Comparison of ENCODE assay signal across 16 cellular contexts in genomic region chr14:65849558-65849957, GRCh38.
DNase-seq lines count a peak whose midpoint lies in the region; ATAC-seq lines count a peak whose summit lies in the region.
"Had no signal": no experiment of that assay in that cellular context is flagged by ENCODE, and none has a peak within 500 bp of the region (broad histone marks: within the 10 kb centered on the region; RNA-seq: fewer than 3 reads in every experiment).

No MANE protein-coding gene starts in this region.

- peak overlapping the region; percentile 48 for H3K27ac ChIP-seq in effector memory CD4-positive, alpha-beta T cell (ENCODE audit: insufficient read depth, low read length, poor library complexity, severe bottlenecking)
- H3K27ac ChIP-seq: 22Rv1, esophagus squamous epithelium, ovary, upper lobe of left lung had no signal

- no peaks in the 10 kb centered on the region for H3K9me3 ChIP-seq in effector memory CD4-positive, alpha-beta T cell (ENCODE audit: control insufficient read depth, low read length)
- H3K9me3 ChIP-seq: esophagus squamous epithelium, ovary, upper lobe of left lung had no signal

- peaks cover 65% of the 10 kb centered on the region for H3K4me1 ChIP-seq in effector memory CD4-positive, alpha-beta T cell (ENCODE audit: control insufficient read depth, insufficient read depth, low read length, poor library complexity, severe bottlenecking)
- H3K4me1 ChIP-seq: esophagus squamous epithelium, upper lobe of left lung had no signal

- ATAC-seq in GM18498 (IDR thresholded peaks at IDR 0.05; ENCODE audit: unreplicated experiment), result no peak

- DNase-seq in DMS 273 (lab: John Stamatoyannopoulos, UW; ENCODE audit: unreplicated experiment) (peak; percentile 31), DMS 273 treated with DMSO at 0.1 percent for 48 hours (lab: John Stamatoyannopoulos, UW) (no peak), DMS79 treated with DMSO at 0.1 percent for 48 hours (lab: John Stamatoyannopoulos, UW) (peak; percentile 80), NCI-H82 (lab: John Stamatoyannopoulos, UW) (peak; percentile 94), ureter (ENCODE audit: low spot score) (no peak), dedifferentiated amniotic fluid mesenchymal stem cell (ENCODE audit: extremely low spot score) (no peak)
- DNase-seq in effector memory CD4-positive, alpha-beta T cell, result no peak
- DNase-seq: esophagus squamous epithelium; Kasumi-1; mammary epithelial cell; ovary; stimulated activated CD4-positive, alpha-beta T cell treated with anti-CD3 and anti-CD28 coated beads, Interleukin-15, amount 100 ng/mL, for 24 hours; SW 1271; upper lobe of left lung had no signal

- H3K4me3 ChIP-seq in effector memory CD4-positive, alpha-beta T cell (ENCODE audit: insufficient read depth, low read depth, low read length, poor library complexity, severe bottlenecking), result no peak overlapping the region
- H3K4me3 ChIP-seq: esophagus squamous epithelium, ovary, upper lobe of left lung had no signal

- no peaks in the 10 kb centered on the region for H3K36me3 ChIP-seq in effector memory CD4-positive, alpha-beta T cell (ENCODE audit: control insufficient read depth, insufficient read depth, low read length)
- H3K36me3 ChIP-seq: esophagus squamous epithelium, ovary, upper lobe of left lung had no signal

- no peaks in the 10 kb centered on the region for H3K27me3 ChIP-seq in effector memory CD4-positive, alpha-beta T cell (replicated peaks; ENCODE audit: control insufficient read depth, insufficient read depth, low read length, poor library complexity, severe bottlenecking)
- H3K27me3 ChIP-seq: esophagus squamous epithelium, ovary, upper lobe of left lung had no signal

Comparison
In these comparisons a context has a peak if more than half of its experiments do, and no peak if none do; other contexts are left out.
1. DNase-seq: peak in DMS 273 (single experiment), DMS79 treated with DMSO at 0.1 percent for 48 hours (single experiment) and NCI-H82 (single experiment); none in DMS 273 treated with DMSO at 0.1 percent for 48 hours (single experiment), effector memory CD4-positive, alpha-beta T cell (0 of 3), ureter (single experiment) and dedifferentiated amniotic fluid mesenchymal stem cell (single experiment).